ENCODE assay signal across 24 cellular contexts in genomic region chr15:47998523-47999113, GRCh38.
"Had no signal": no experiment of that assay in that cellular context is flagged by ENCODE, and none has a peak within 500 bp of the region (broad histone marks: within the 10 kb centered on the region; RNA-seq: fewer than 3 reads in every experiment).

No MANE protein-coding gene starts in this region.

- H3K27me3 Mint-ChIP-seq: activated CD4-positive, alpha-beta memory T cell treated with anti-CD3 and anti-CD28 coated beads for 36 hours had no signal

- ATAC-seq: activated T-helper 17 cell treated with anti-CD3 and anti-CD28 coated beads, Interleukin-2, amount 50 U/mL, for 72 hours; gastroesophageal sphincter; left ventricle myocardium superior; natural killer cell; pancreas; sciatic nerve; stimulated activated naive CD8-positive, alpha-beta T cell treated with anti-CD3 and anti-CD28 coated beads, Interleukin-15, amount 100 ng/mL, for 72 hours had no signal

- H3K4me1 Mint-ChIP-seq: activated naive CD8-positive, alpha-beta T cell treated with anti-CD3 and anti-CD28 coated beads, Interleukin-2, amount 10 ng/mL, durations not matched to agents 7 days and 5 days; activated T-helper 17 cell treated with anti-CD3 and anti-CD28 coated beads, Interleukin-2, amount 50 U/mL, for 72 hours; natural killer cell; stimulated activated naive CD8-positive, alpha-beta T cell treated with anti-CD3 and anti-CD28 coated beads, Interleukin-15, amount 100 ng/mL, for 72 hours had no signal

- H3K27ac ChIP-seq: brain microvascular endothelial cell, esophagus muscularis mucosa, gastroesophageal sphincter, heart left ventricle, pancreas, suprapubic skin had no signal

- H3K4me3 Mint-ChIP-seq: activated B cell treated with CpG ODN at 0.5 μM for 24 hours; activated CD4-positive, alpha-beta memory T cell treated with anti-CD3 and anti-CD28 coated beads for 36 hours; activated naive CD8-positive, alpha-beta T cell treated with anti-CD3 and anti-CD28 coated beads, Interleukin-2, amount 10 ng/mL, durations not matched to agents 7 days and 5 days; activated T-helper 17 cell treated with anti-CD3 and anti-CD28 coated beads, Interleukin-2, amount 50 U/mL, for 72 hours; natural killer cell; stimulated activated naive CD8-positive, alpha-beta T cell treated with anti-CD3 and anti-CD28 coated beads, Interleukin-15, amount 100 ng/mL, for 72 hours had no signal

- DNase-seq: activated B cell treated with CpG ODN at 0.5 μM for 24 hours; activated CD4-positive, alpha-beta memory T cell treated with anti-CD3 and anti-CD28 coated beads for 36 hours; activated CD4-positive, alpha-beta T cell treated with anti-CD3 and anti-CD28 coated beads for 4 hours; activated naive CD4-positive, alpha-beta T cell treated with Interleukin-2 at 50 U/mL for 16 hours; activated naive CD8-positive, alpha-beta T cell treated with anti-CD3 and anti-CD28 coated beads, Interleukin-2, amount 10 ng/mL, durations not matched to agents 7 days and 5 days; activated T-cell treated with anti-CD3 and anti-CD28 coated beads, Interleukin-2, amount 50 U/mL, for 1 hour; aorta; brain microvascular endothelial cell; cerebellar nuclear complex; effector CD4-positive, alpha-beta T cell; heart left ventricle; left ventricle myocardium superior; mesendoderm; natural killer cell; pancreas; stimulated activated CD4-positive, alpha-beta T cell treated with anti-CD3 and anti-CD28 coated beads, Interleukin-4, amount 100 ng/mL, for 1 hour; stimulated activated naive CD8-positive, alpha-beta T cell treated with anti-CD3 and anti-CD28 coated beads, Interleukin-15, amount 100 ng/mL, for 72 hours; trophoblast cell had no signal

- H3K36me3 Mint-ChIP-seq: activated CD4-positive, alpha-beta memory T cell treated with anti-CD3 and anti-CD28 coated beads for 36 hours; activated naive CD8-positive, alpha-beta T cell treated with anti-CD3 and anti-CD28 coated beads, Interleukin-2, amount 10 ng/mL, durations not matched to agents 7 days and 5 days; natural killer cell had no signal

- H3K36me3 ChIP-seq: brain microvascular endothelial cell, esophagus muscularis mucosa, gastroesophageal sphincter, heart left ventricle, pancreas, suprapubic skin had no signal

- H3K4me1 ChIP-seq: esophagus muscularis mucosa, gastroesophageal sphincter, suprapubic skin had no signal

- H3K27ac Mint-ChIP-seq: activated B cell treated with CpG ODN at 0.5 μM for 24 hours; activated CD4-positive, alpha-beta memory T cell treated with anti-CD3 and anti-CD28 coated beads for 36 hours; activated naive CD8-positive, alpha-beta T cell treated with anti-CD3 and anti-CD28 coated beads, Interleukin-2, amount 10 ng/mL, durations not matched to agents 7 days and 5 days; activated T-helper 17 cell treated with anti-CD3 and anti-CD28 coated beads, Interleukin-2, amount 50 U/mL, for 72 hours; natural killer cell; stimulated activated naive CD8-positive, alpha-beta T cell treated with anti-CD3 and anti-CD28 coated beads, Interleukin-15, amount 100 ng/mL, for 72 hours had no signal

- H3K9me3 Mint-ChIP-seq: activated B cell treated with CpG ODN at 0.5 μM for 24 hours; activated CD4-positive, alpha-beta memory T cell treated with anti-CD3 and anti-CD28 coated beads for 36 hours; activated naive CD8-positive, alpha-beta T cell treated with anti-CD3 and anti-CD28 coated beads, Interleukin-2, amount 10 ng/mL, durations not matched to agents 7 days and 5 days; activated T-helper 17 cell treated with anti-CD3 and anti-CD28 coated beads, Interleukin-2, amount 50 U/mL, for 72 hours; natural killer cell; stimulated activated naive CD8-positive, alpha-beta T cell treated with anti-CD3 and anti-CD28 coated beads, Interleukin-15, amount 100 ng/mL, for 72 hours had no signal

- H3K4me3 ChIP-seq: esophagus muscularis mucosa, gastroesophageal sphincter, heart left ventricle, pancreas, smooth muscle cell, suprapubic skin had no signal

- H3K9me3 ChIP-seq: esophagus muscularis mucosa, gastroesophageal sphincter, heart left ventricle, pancreas, suprapubic skin had no signal

- H3K27me3 ChIP-seq: brain microvascular endothelial cell, esophagus muscularis mucosa, gastroesophageal sphincter, pancreas, suprapubic skin had no signal
